In genomic region chr3:140205598-140205997, GRCh38 we compare ENCODE assay signal across 20 cellular contexts.
"Had no signal": no experiment of that assay in that cellular context is flagged by ENCODE, and none has a peak within 500 bp of the region (broad histone marks: within the 10 kb centered on the region; RNA-seq: fewer than 3 reads in every experiment).

No MANE protein-coding gene starts in this region.

- H3K27ac ChIP-seq: ascending aorta, brain microvascular endothelial cell, foreskin keratinocyte, left lung, spleen, thoracic aorta, vagina, WERI-Rb-1 had no signal

- H3K4me1 ChIP-seq: ascending aorta, foreskin keratinocyte, left lung, spleen, vagina had no signal

- DNase-seq: activated CD4-positive, alpha-beta T cell treated with anti-CD3 and anti-CD28 coated beads for 1 hour; activated gamma-delta T cell treated with Interleukin-2 at 50 U/mL for 16 hours; activated T-cell treated with anti-CD3 and anti-CD28 coated beads, Interleukin-2, amount 50 U/mL, for 1 hour; brain microvascular endothelial cell; caudate nucleus; effector CD4-positive, alpha-beta T cell; erythroblast; foreskin keratinocyte; kidney; left lung; naive thymus-derived CD4-positive, alpha-beta T cell; spleen; stimulated activated CD4-positive, alpha-beta T cell treated with anti-CD3 and anti-CD28 coated beads, Interleukin-4, amount 100 ng/mL, for 24 hours; stimulated activated naive CD4-positive, alpha-beta T cell treated with Interleukin-2 at 50 U/mL for 16 hours; WERI-Rb-1 had no signal

- ATAC-seq: activated naive CD4-positive, alpha-beta T cell treated with anti-CD3 and anti-CD28 coated beads, Interleukin-2, amount 50 U/mL, for 72 hours; foreskin keratinocyte; left lung; naive thymus-derived CD4-positive, alpha-beta T cell had no signal

- H3K9me3 ChIP-seq: ascending aorta, left lung, spleen, thoracic aorta, vagina had no signal

- H3K4me3 ChIP-seq: ascending aorta, left lung, lung, spleen, thoracic aorta, vagina had no signal

- H3K36me3 ChIP-seq: ascending aorta, brain microvascular endothelial cell, left lung, spleen, thoracic aorta, vagina, WERI-Rb-1 had no signal

- H3K27me3 ChIP-seq: ascending aorta, brain microvascular endothelial cell, left lung, vagina had no signal
